ENCODE assay signal across 14 cellular contexts in genomic region chr2:43467889-43468288, GRCh38.
DNase-seq lines count a peak whose midpoint lies in the region; ATAC-seq and TF ChIP-seq lines count a peak whose summit lies in the region.
"Had no signal": no experiment of that assay in that cellular context is flagged by ENCODE, and none has a peak within 500 bp of the region (broad histone marks: within the 10 kb centered on the region; RNA-seq: fewer than 3 reads in every experiment).

No MANE protein-coding gene starts in this region.

- peak; percentile 75 for DNase-seq in A172 (ENCODE audit: low spot score)
- DNase-seq in M059J (ENCODE audit: low read depth), result peak; percentile 79
- DNase-seq in coronary artery (ENCODE audit: low spot score), result no peak
- peak; percentile 37 for DNase-seq in myocyte (ENCODE audit: low read depth)
- no peak for DNase-seq in medulla oblongata (ENCODE audit: extremely low spot score)
- no peak for DNase-seq in stimulated activated naive CD8-positive, alpha-beta T cell treated with anti-CD3 and anti-CD28 coated beads, Interleukin-15, Interleukin-2, amounts not matched to agents 100 U/mL and 50 U/mL, for 24 hours
- no peak for DNase-seq in NCI-H187 (lab: John Stamatoyannopoulos, UW)
- DNase-seq: NCI-H1417, NCI-H774, SIG-M5 had no signal

- TF ChIP-seq CTCF in coronary artery (IDR thresholded peaks at IDR 0.05), result no peak

- H3K27ac ChIP-seq in coronary artery, result peak overlapping the region; percentile 30 to 42
- H3K27ac ChIP-seq: 22Rv1 had no signal

- H3K4me3 ChIP-seq in coronary artery, result no peak overlapping the region
- H3K4me3 ChIP-seq: GM23338 had no signal

- no peak for ATAC-seq in stimulated activated naive CD8-positive, alpha-beta T cell treated with anti-CD3 and anti-CD28 coated beads, Interleukin-15, Interleukin-2, amounts not matched to agents 100 U/mL and 50 U/mL, for 24 hours
- ATAC-seq in GM21528 (IDR thresholded peaks at IDR 0.05; ENCODE audit: low FRiP score, unreplicated experiment), result no peak
- ATAC-seq: GM23338, sciatic nerve had no signal

Comparison
In these comparisons a context has a peak if more than half of its experiments do, and no peak if none do; other contexts are left out.
1. DNase-seq: peak in A172 (single experiment), M059J (single experiment) and myocyte (single experiment); none in coronary artery (single experiment), medulla oblongata (single experiment), stimulated activated naive CD8-positive, alpha-beta T cell treated with anti-CD3 and anti-CD28 coated beads, Interleukin-15, Interleukin-2, amounts not matched to agents 100 U/mL and 50 U/mL, for 24 hours (single experiment) and NCI-H187 (0 of 2).